Comparison of ENCODE assay signal across 8 cellular contexts in genomic region chr7:23594879-23595604, GRCh38. TPM values are rescaled to one million over a fixed set of nuclear protein-coding genes. Genes with fewer than 3 reads are reported as not detected.
DNase-seq lines count a peak whose midpoint lies in the region; ATAC-seq, FAIRE-seq and TF ChIP-seq lines count a peak whose summit lies in the region.

No MANE protein-coding gene starts in this region.

- H3K36me3 ChIP-seq in Loucy (ENCODE audit: insufficient read depth, low read length) (no peaks in the 10 kb centered on the region), pancreas (no peaks in the 10 kb centered on the region)

- H3K79me2 ChIP-seq in Loucy (ENCODE audit: insufficient read depth, low read length): peaks cover 19% of the 10 kb centered on the region; the same call in 1 of the 2 replicates

- no peaks in the 10 kb centered on the region for H3K9me2 ChIP-seq in Loucy (replicated peaks; ENCODE audit: low read depth, low read length)

- ATAC-seq in GM18508 (IDR thresholded peaks at IDR 0.05; ENCODE audit: insufficient read depth, unreplicated experiment) (peak; percentile 74), GM21737 (IDR thresholded peaks at IDR 0.05; ENCODE audit: unreplicated experiment) (peak; percentile 61), esophagus mucosa (peak; percentile 77), pancreas (no peak)

- no peak overlapping the region for H3K4me2 ChIP-seq in Loucy (ENCODE audit: low read depth, low read length, poor library complexity, severe bottlenecking)

- H2AFZ ChIP-seq in Loucy (ENCODE audit: low read length): peak overlapping the region; percentile 24; the same call in 1 of the 2 replicates

- H3K9me3 ChIP-seq in Loucy (ENCODE audit: insufficient read depth, low read depth, low read length): no peaks in the 10 kb centered on the region
- H3K9me3 ChIP-seq in pancreas: no peaks in the 10 kb centered on the region

- no peaks in the 10 kb centered on the region for H3F3A ChIP-seq in Loucy (ENCODE audit: low read depth)

- FAIRE-seq in pancreas (lab: Jason Lieb, UNC): no peak

- DNase-seq in NCI-H2107 (lab: John Stamatoyannopoulos, UW) (no peak), T-helper 9 cell (no peak), NCI-H1694 treated with DMSO at 0.1 percent for 48 hours (lab: John Stamatoyannopoulos, UW) (no peak), pancreas (no peak)

- intact Hi-C loops in pancreas (cut with DNase I): no loop called here

- H3K9ac ChIP-seq in Loucy (ENCODE audit: low read depth, low read length, poor library complexity, severe bottlenecking): no peak overlapping the region

- H4K20me1 ChIP-seq in Loucy (ENCODE audit: insufficient read depth, low read length, poor library complexity, severe bottlenecking): no peaks in the 10 kb centered on the region

- no peak overlapping the region for H3K27ac ChIP-seq in pancreas

- H3K4me3 ChIP-seq in Loucy (ENCODE audit: low read length, poor library complexity, severe bottlenecking) (no peak overlapping the region), pancreas (no peak overlapping the region)

- H3K27me3 ChIP-seq in Loucy (ENCODE audit: insufficient read depth, low read length, poor library complexity, severe bottlenecking) (no peaks in the 10 kb centered on the region), pancreas (no peaks in the 10 kb centered on the region)

- TF ChIP-seq CTCF in Loucy (conservative IDR thresholded peaks at IDR 0.05; ENCODE audit: low read length) (no peak), pancreas (IDR thresholded peaks at IDR 0.05) (no peak)

- H3K4me1 ChIP-seq in Loucy (ENCODE audit: insufficient read depth, low read length, poor library complexity, severe bottlenecking) (peaks cover 28% of the 10 kb centered on the region), pancreas (peaks cover 8 to 13% (median 9%) of the 10 kb centered on the region in 3 donors)

RNA-seq across cellular contexts. Expression of gene CCDC126, which starts 2.1 kb away (rescaled TPM):
- total RNA-seq in esophagus mucosa (5.8 TPM), pancreas (1 to 10 TPM; 3.9 to 8.5 (median 4.9) TPM)
- 1 to 10 TPM; 2.4 to 6.0 TPM for polyA plus RNA-seq in pancreas

Comparison
In these comparisons a context has a peak if more than half of its experiments do, and no peak if none do; other contexts are left out.
1. ATAC-seq: peak in GM18508 (single experiment), GM21737 (single experiment) and esophagus mucosa (single experiment); none in pancreas (0 of 4).